26 cellular contexts compared by ENCODE assay signal in the genomic region with DNA sequence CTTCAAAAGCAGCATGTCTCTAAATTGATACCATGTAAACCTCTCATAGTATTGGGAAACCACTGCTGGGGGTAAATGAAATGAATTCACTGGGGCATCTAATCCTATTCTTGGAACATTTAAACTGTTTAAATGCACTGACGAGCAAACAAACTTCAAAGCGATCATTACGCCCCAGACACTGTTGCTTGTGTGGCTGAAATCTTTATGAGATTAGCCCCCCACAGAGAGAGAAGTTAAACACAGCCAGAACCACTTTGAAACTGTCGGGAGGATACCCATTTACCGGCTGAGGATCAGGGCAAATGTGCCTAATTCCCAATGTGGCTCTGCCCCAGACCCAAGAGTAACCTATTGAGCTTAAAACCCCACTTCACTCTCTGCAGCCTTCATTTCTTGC.
"Had no signal": no experiment of that assay in that cellular context is flagged by ENCODE, and none has a peak within 500 bp of the region (broad histone marks: within the 10 kb centered on the region; RNA-seq: fewer than 3 reads in every experiment).

No MANE protein-coding gene starts in this region.

- H3K4me3 ChIP-seq: heart left ventricle, spleen, suprapubic skin, tibial nerve had no signal

- ATAC-seq: esophagus mucosa; heart left ventricle; naive thymus-derived CD4-positive, alpha-beta T cell; right cardiac atrium; T-helper 17 cell had no signal

- H3K27me3 ChIP-seq: heart left ventricle, spleen, suprapubic skin, tibial nerve had no signal

- H3K27ac ChIP-seq: heart left ventricle, spleen, suprapubic skin, tibial nerve, WERI-Rb-1 had no signal

- H3K9me3 Mint-ChIP-seq: activated CD4-positive, alpha-beta memory T cell treated with anti-CD3 and anti-CD28 coated beads for 36 hours had no signal

- H3K27ac Mint-ChIP-seq: activated CD4-positive, alpha-beta memory T cell treated with anti-CD3 and anti-CD28 coated beads for 36 hours; activated CD4-positive, alpha-beta T cell treated with anti-CD3 and anti-CD28 coated beads, Interleukin-2, amount 10 ng/mL, durations not matched to agents 24 days and 14 days; naive thymus-derived CD4-positive, alpha-beta T cell; T-helper 17 cell had no signal

- DNase-seq: activated CD4-positive, alpha-beta memory T cell treated with anti-CD3 and anti-CD28 coated beads for 36 hours; activated CD4-positive, alpha-beta T cell treated with anti-CD3 and anti-CD28 coated beads, Interleukin-2, amount 10 ng/mL, durations not matched to agents 24 days and 14 days; activated CD4-positive, CD25-positive, alpha-beta regulatory T cell treated with anti-CD3 and anti-CD28 coated beads, Interleukin-2, amount 50 U/mL, for 72 hours; activated CD8-positive, alpha-beta memory T cell treated with anti-CD3 and anti-CD28 coated beads, Interleukin-2, amount 50 U/mL, for 4 hours; activated gamma-delta T cell; activated naive CD4-positive, alpha-beta T cell treated with anti-CD3 and anti-CD28 coated beads, Interleukin-2, amount 50 U/mL, for 16 hours; activated T-cell treated with anti-CD3 and anti-CD28 coated beads, Interleukin-2, amount 50 U/mL, for 1 hour; amniotic stem cell; caudate nucleus; cortex of kidney; foreskin fibroblast; heart left ventricle; hypothalamus; islet precursor cell; midbrain; naive thymus-derived CD4-positive, alpha-beta T cell; right cardiac atrium; spleen; stimulated activated naive CD4-positive, alpha-beta T cell; T-helper 17 cell; T1000; WERI-Rb-1 had no signal

- H3K36me3 ChIP-seq: heart left ventricle, spleen, suprapubic skin, tibial nerve, WERI-Rb-1 had no signal

- H3K36me3 Mint-ChIP-seq: activated CD4-positive, alpha-beta memory T cell treated with anti-CD3 and anti-CD28 coated beads for 36 hours; naive thymus-derived CD4-positive, alpha-beta T cell had no signal

- H3K4me3 Mint-ChIP-seq: activated CD4-positive, alpha-beta memory T cell treated with anti-CD3 and anti-CD28 coated beads for 36 hours; activated CD4-positive, alpha-beta T cell treated with anti-CD3 and anti-CD28 coated beads, Interleukin-2, amount 10 ng/mL, durations not matched to agents 24 days and 14 days; naive thymus-derived CD4-positive, alpha-beta T cell; neural crest cell; T-helper 17 cell had no signal

- H3K4me1 ChIP-seq: heart left ventricle, spleen, suprapubic skin, tibial nerve had no signal

- H3K27me3 Mint-ChIP-seq: activated CD4-positive, alpha-beta memory T cell treated with anti-CD3 and anti-CD28 coated beads for 36 hours; activated CD4-positive, alpha-beta T cell treated with anti-CD3 and anti-CD28 coated beads, Interleukin-2, amount 10 ng/mL, durations not matched to agents 24 days and 14 days; T-helper 17 cell had no signal

- H3K4me1 Mint-ChIP-seq: activated CD4-positive, alpha-beta T cell treated with anti-CD3 and anti-CD28 coated beads, Interleukin-2, amount 10 ng/mL, durations not matched to agents 24 days and 14 days; naive thymus-derived CD4-positive, alpha-beta T cell; T-helper 17 cell had no signal

- H3K9me3 ChIP-seq: suprapubic skin, tibial nerve had no signal
